Comparison of ENCODE assay signal across 14 cellular contexts in the genomic region with DNA sequence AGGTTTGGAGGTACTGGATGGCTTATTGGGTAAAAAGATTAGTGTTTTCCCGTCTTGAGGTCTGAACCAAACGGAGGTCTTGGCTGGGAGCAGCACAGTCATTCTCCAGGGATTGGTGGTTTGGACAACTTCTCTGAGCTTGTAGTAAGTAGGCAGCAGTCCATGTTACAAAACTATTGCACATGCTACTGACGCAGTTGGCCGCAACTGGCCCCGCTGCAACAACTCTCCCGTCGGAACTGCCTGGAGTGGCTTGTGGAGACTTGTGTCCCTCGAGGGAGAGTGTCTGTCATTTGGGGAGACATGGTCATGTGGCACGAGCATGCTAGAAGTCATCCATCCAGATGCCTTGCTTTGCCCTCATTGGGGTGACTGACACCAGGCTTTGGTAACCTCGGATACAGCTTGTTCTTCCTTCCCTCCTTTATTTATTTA.
DNase-seq lines count a peak whose midpoint lies in the region; ATAC-seq and TF ChIP-seq lines count a peak whose summit lies in the region.
"Had no signal": no experiment of that assay in that cellular context is flagged by ENCODE, and none has a peak within 500 bp of the region (broad histone marks: within the 10 kb centered on the region; RNA-seq: fewer than 3 reads in every experiment).

No MANE protein-coding gene starts in this region.

- H3K9me3 Mint-ChIP-seq in natural killer cell treated with Interleukin-12 subunit alpha and Interleukin-12 subunit beta and Interleukin-15 and Interleukin-18, amount 100 ng/mL, for 72 hours: no peaks in the 10 kb centered on the region
- H3K9me3 Mint-ChIP-seq: activated T-helper 2 cell treated with anti-CD3 and anti-CD28 coated beads, Interferon-gamma antibody, Interleukin-2, Interleukin-4, amounts not matched to agents 10 μg/mL and 5 μg/mL and 100 μg/mL, durations not matched to agents 14 hours and 24 hours and 36 hours; memory B cell had no signal

- H3K27ac Mint-ChIP-seq in natural killer cell treated with Interleukin-12 subunit alpha and Interleukin-12 subunit beta and Interleukin-15 and Interleukin-18, amount 100 ng/mL, for 72 hours: no peak overlapping the region
- H3K27ac Mint-ChIP-seq: activated T-helper 2 cell treated with anti-CD3 and anti-CD28 coated beads, Interferon-gamma antibody, Interleukin-2, Interleukin-4, amounts not matched to agents 10 μg/mL and 5 μg/mL and 100 μg/mL, durations not matched to agents 14 hours and 24 hours and 36 hours; memory B cell had no signal

- no peaks in the 10 kb centered on the region for H3K36me3 Mint-ChIP-seq in natural killer cell treated with Interleukin-12 subunit alpha and Interleukin-12 subunit beta and Interleukin-15 and Interleukin-18, amount 100 ng/mL, for 72 hours
- H3K36me3 Mint-ChIP-seq: memory B cell had no signal

- H3K4me3 ChIP-seq in esophagus muscularis mucosa (no peak overlapping the region), lung (no peak overlapping the region), suprapubic skin (no peak overlapping the region)
- H3K4me3 ChIP-seq: BLaER1 treated with 17β-estradiol and CSF1 and Interleukin-3, amounts not matched to agents 10 nM and 100 nM had no signal

- TF ChIP-seq POLR2A in esophagus muscularis mucosa (IDR thresholded peaks at IDR 0.05; ENCODE audit: low read depth): no peak
- TF ChIP-seq POLR2A in suprapubic skin (IDR thresholded peaks at IDR 0.05): no peak

- H3K27ac ChIP-seq in esophagus muscularis mucosa (replicated peaks in 1 of 4) (peak overlapping the region; percentile 70 to 80 (median 72)), lung (ENCODE audit: low read depth in 1 of 2, low read length in 1 of 2) (peak overlapping the region; percentile 49 to 89), suprapubic skin (peak overlapping the region; percentile 79)
- H3K27ac ChIP-seq: BLaER1 treated with 17β-estradiol and CSF1 and Interleukin-3, amounts not matched to agents 10 nM and 100 nM had no signal

- TF ChIP-seq CTCF in esophagus muscularis mucosa (IDR thresholded peaks at IDR 0.05) (no peak), lung (IDR thresholded peaks at IDR 0.05; ENCODE audit: control extremely low read depth, extremely low read depth) (no peak), suprapubic skin (IDR thresholded peaks at IDR 0.05) (no peak)

- H3K4me1 ChIP-seq in esophagus muscularis mucosa (peaks cover 77 to 99% (median 93%) of the 10 kb centered on the region in 4 donors), lung (ENCODE audit: control insufficient read depth in 2 of 2, insufficient read depth in 2 of 2, low read length in 2 of 2) (peaks cover 11 to 37% of the 10 kb centered on the region in 2 donors), suprapubic skin (peaks cover 70% of the 10 kb centered on the region)

- TF ChIP-seq EP300 in esophagus muscularis mucosa (IDR thresholded peaks at IDR 0.05): no peak
- TF ChIP-seq EP300 in suprapubic skin (IDR thresholded peaks at IDR 0.05): no peak

- H3K4me1 Mint-ChIP-seq in natural killer cell treated with Interleukin-12 subunit alpha and Interleukin-12 subunit beta and Interleukin-15 and Interleukin-18, amount 100 ng/mL, for 72 hours (ENCODE audit: low read depth in 2 of 2): peaks cover 10 to 13% of the 10 kb centered on the region in 2 donors

- H3K9me3 ChIP-seq in esophagus muscularis mucosa (no peaks in the 10 kb centered on the region), lung (ENCODE audit: control insufficient read depth in 2 of 2, insufficient read depth in 1 of 2, low read length in 1 of 2) (no peaks in the 10 kb centered on the region), suprapubic skin (no peaks in the 10 kb centered on the region)
- H3K9me3 ChIP-seq: BLaER1 treated with 17β-estradiol and CSF1 and Interleukin-3, amounts not matched to agents 10 nM and 100 nM had no signal

- no peaks in the 10 kb centered on the region for H3K27me3 ChIP-seq in esophagus muscularis mucosa
- H3K27me3 ChIP-seq in lung (ENCODE audit: control insufficient read depth, insufficient read depth): no peaks in the 10 kb centered on the region
- no peaks in the 10 kb centered on the region for H3K27me3 ChIP-seq in suprapubic skin
- H3K27me3 ChIP-seq: BLaER1 treated with 17β-estradiol and CSF1 and Interleukin-3, amounts not matched to agents 10 nM and 100 nM had no signal

- DNase-seq in NCI-H69 (lab: John Stamatoyannopoulos, UW) (peak; percentile 16), esophagus muscularis mucosa (ENCODE audit: extremely low spot score) (no peak), lung (ENCODE audit: low spot score) (no peak), suprapubic skin (ENCODE audit: low spot score in 2 of 2) (peak; percentile 93), NCI-H524 treated with DMSO at 0.1 percent for 48 hours (lab: John Stamatoyannopoulos, UW) (no peak), dedifferentiated amniotic fluid mesenchymal stem cell (ENCODE audit: extremely low spot score) (no peak)
- no peak for DNase-seq in natural killer cell treated with Interleukin-12 subunit alpha and Interleukin-12 subunit beta and Interleukin-15 and Interleukin-18, amount 100 ng/mL, for 72 hours (ENCODE audit: low spot score)
- DNase-seq: activated CD4-positive, alpha-beta T cell treated with anti-CD3 and anti-CD28 coated beads for 48 hours; GF-D8; NCI-H1417 treated with DMSO at 0.1 percent for 48 hours had no signal

- 68% methylated on average over 9 of the region's 10 CpGs for WGBS in esophagus muscularis mucosa
- 80 to 87% methylated on average over 10 of the region's 10 CpGs for WGBS in lung, 2 donors
- WGBS in suprapubic skin: 18% methylated on average over 6 of the region's 10 CpGs

- H3K4me3 Mint-ChIP-seq in natural killer cell treated with Interleukin-12 subunit alpha and Interleukin-12 subunit beta and Interleukin-15 and Interleukin-18, amount 100 ng/mL, for 72 hours: no peak overlapping the region
- H3K4me3 Mint-ChIP-seq: memory B cell had no signal

- H3K36me3 ChIP-seq in esophagus muscularis mucosa (no peaks in the 10 kb centered on the region), lung (ENCODE audit: control insufficient read depth in 2 of 2, insufficient read depth in 2 of 2, low read length in 2 of 2) (no peaks in the 10 kb centered on the region), suprapubic skin (no peaks in the 10 kb centered on the region)
- H3K36me3 ChIP-seq: BLaER1 treated with 17β-estradiol and CSF1 and Interleukin-3, amounts not matched to agents 10 nM and 100 nM had no signal

- intact Hi-C loops in esophagus muscularis mucosa (cut with DNase I): loop anchor here (5.0 kb wide), 1 partner anchor 107 kb away; no protein-coding TSS in a partner anchor

- ATAC-seq in lung (ENCODE audit: insufficient read depth, low FRiP score) (no peak), GM21619 (IDR thresholded peaks at IDR 0.05; ENCODE audit: unreplicated experiment) (no peak)
- ATAC-seq in natural killer cell treated with Interleukin-12 subunit alpha and Interleukin-12 subunit beta and Interleukin-15 and Interleukin-18, amount 100 ng/mL, for 72 hours: no peak

- H3K27me3 Mint-ChIP-seq in natural killer cell treated with Interleukin-12 subunit alpha and Interleukin-12 subunit beta and Interleukin-15 and Interleukin-18, amount 100 ng/mL, for 72 hours: no peaks in the 10 kb centered on the region

Comparison
In these comparisons a context has a peak if more than half of its experiments do, and no peak if none do; other contexts are left out.
1. DNase-seq: peak in NCI-H69 (single experiment) and suprapubic skin (2 of 2); none in esophagus muscularis mucosa (single experiment), lung (single experiment), natural killer cell treated with Interleukin-12 subunit alpha and Interleukin-12 subunit beta and Interleukin-15 and Interleukin-18, amount 100 ng/mL, for 72 hours (single experiment), NCI-H524 treated with DMSO at 0.1 percent for 48 hours (single experiment) and dedifferentiated amniotic fluid mesenchymal stem cell (single experiment).
2. Peak in every context shown above with its lines, with median percentiles within 50 percentile points of each other: H3K27ac ChIP-seq.